In genomic region chr3:114758828-114759709, GRCh38 we compare ENCODE assay signal across 10 cellular contexts.
DNase-seq lines count a peak whose midpoint lies in the region; ATAC-seq and TF ChIP-seq lines count a peak whose summit lies in the region.
"Had no signal": no experiment of that assay in that cellular context is flagged by ENCODE, and none has a peak within 500 bp of the region (broad histone marks: within the 10 kb centered on the region; RNA-seq: fewer than 3 reads in every experiment).

No MANE protein-coding gene starts in this region.

- H3K27me3 Mint-ChIP-seq in nephron progenitor cell (ENCODE audit: low read depth, poor library complexity) = no peaks in the 10 kb centered on the region

- H3K4me1 ChIP-seq in vagina = no peaks in the 10 kb centered on the region

- H3K4me3 Mint-ChIP-seq in nephron progenitor cell = no peak overlapping the region

- no peaks in the 10 kb centered on the region for H3K36me3 ChIP-seq in vagina

- H3K36me3 Mint-ChIP-seq in nephron progenitor cell (ENCODE audit: low read depth) = no peaks in the 10 kb centered on the region

- no peaks in the 10 kb centered on the region for H3K9me3 ChIP-seq in vagina

- H3K4me3 ChIP-seq in dorsolateral prefrontal cortex = peak overlapping the region; percentile 15 to 67 (median 49)
- peak overlapping the region; percentile 26 to 38 for H3K4me3 ChIP-seq in vagina

- ATAC-seq in GM21360 (IDR thresholded peaks at IDR 0.05; ENCODE audit: unreplicated experiment) = no peak
- ATAC-seq in GM19452 (IDR thresholded peaks at IDR 0.05; ENCODE audit: unreplicated experiment) = no peak

- DNase-seq in NCI-H1694 treated with DMSO at 0.1 percent for 48 hours (lab: John Stamatoyannopoulos, UW) = peak; percentile 8
- no peak for DNase-seq in NCI-H1694 (lab: John Stamatoyannopoulos, UW)
- peak in 1 of 10 donors; percentile 24 for DNase-seq in dorsolateral prefrontal cortex
- DNase-seq in midbrain (lab: John Stamatoyannopoulos, UW) = peak; percentile 49
- DNase-seq in vagina (ENCODE audit: extremely low spot score in 2 of 2) = no peak
- no peak for DNase-seq in nephron progenitor cell
- DNase-seq: 8988T, NCI-H526 treated with DMSO at 0.1 percent for 48 hours had no signal

- peak overlapping the region in 20 of 59 donors; percentile 1 to 62 (median 16) for H3K27ac ChIP-seq in dorsolateral prefrontal cortex
- peak overlapping the region; percentile 40 for H3K27ac ChIP-seq in vagina

- no peaks in the 10 kb centered on the region for H3K4me1 Mint-ChIP-seq in nephron progenitor cell

- H3K27ac Mint-ChIP-seq in nephron progenitor cell = no peak overlapping the region

- TF ChIP-seq POLR2A in vagina (IDR thresholded peaks at IDR 0.05) = no peak

- intact Hi-C loops in dorsolateral prefrontal cortex (cut with DNase I) = loop anchor here in 1 of 2 donors (10.0 kb wide), 2 partner anchors 46 to 134 kb away; no protein-coding TSS in a partner anchor
- intact Hi-C loops in vagina (cut with DNase I) = no loop called here

- TF ChIP-seq CTCF in dorsolateral prefrontal cortex (IDR thresholded peaks at IDR 0.05 in 54 of 56, conservative IDR thresholded peaks at IDR 0.05 in 2 of 56; ENCODE audit: low read depth in 1 of 56, partially characterized antibody in 56 of 56) (no peak), vagina (IDR thresholded peaks at IDR 0.05) (no peak), nephron progenitor cell (IDR thresholded peaks at IDR 0.05) (no peak)

- H3K27me3 ChIP-seq in dorsolateral prefrontal cortex (no peaks in the 10 kb centered on the region), vagina (no peaks in the 10 kb centered on the region)

- H3K9me3 Mint-ChIP-seq in nephron progenitor cell = no peaks in the 10 kb centered on the region

Comparison
In these comparisons a context has a peak if more than half of its experiments do, and no peak if none do; other contexts are left out.
1. DNase-seq: peak in NCI-H1694 treated with DMSO at 0.1 percent for 48 hours (single experiment) and midbrain (single experiment); none in NCI-H1694 (single experiment), vagina (0 of 2) and nephron progenitor cell (single experiment).